In genomic region chr1:60989745-60990718, GRCh38 we compare ENCODE assay signal across 12 cellular contexts.
DNase-seq lines count a peak whose midpoint lies in the region; ATAC-seq and TF ChIP-seq lines count a peak whose summit lies in the region.
"Had no signal": no experiment of that assay in that cellular context is flagged by ENCODE, and none has a peak within 500 bp of the region (broad histone marks: within the 10 kb centered on the region; RNA-seq: fewer than 3 reads in every experiment).

No MANE protein-coding gene starts in this region.

- peak; percentile 85 for ATAC-seq in SK-N-SH treated with all-trans-retinoic acid at 6 μM for 48 hours
- no peak for ATAC-seq in GM19452 (IDR thresholded peaks at IDR 0.05; ENCODE audit: unreplicated experiment)
- ATAC-seq in GM18517 (IDR thresholded peaks at IDR 0.05; ENCODE audit: unreplicated experiment) = no peak
- ATAC-seq: CD8-positive, alpha-beta T cell had no signal

- H4K20me1 ChIP-seq in osteoblast (ENCODE audit: insufficient read depth, low read length) = no peaks in the 10 kb centered on the region

- H3K4me3 ChIP-seq in AG10803 (ENCODE audit: low read length) (no peak overlapping the region), fibroblast of mammary gland (ENCODE audit: control insufficient read depth, low read depth, low read length) (no peak overlapping the region), osteoblast (ENCODE audit: insufficient read depth, low read length) (peak overlapping the region; percentile 18)

- DNase-seq in AG10803 (ENCODE audit: low read depth) = peak; percentile 89
- DNase-seq in fibroblast of mammary gland (ENCODE audit: low read depth) = peak; percentile 96
- peak; percentile 86 for DNase-seq in osteoblast (ENCODE audit: insufficient read length, low spot score, missing footprints)
- no peak for DNase-seq in hippocampal formation (lab: John Stamatoyannopoulos, UW)
- no peak for DNase-seq in NCI-H146 (lab: John Stamatoyannopoulos, UW)
- DNase-seq: activated CD4-positive, alpha-beta T cell treated with anti-CD3 and anti-CD28 coated beads, Interleukin-2, amount 10 ng/mL, durations not matched to agents 24 days and 14 days; CD8-positive, alpha-beta T cell; NCI-H345 had no signal

- H3K4me1 ChIP-seq in osteoblast (ENCODE audit: insufficient read depth, low read length) = peaks cover 26% of the 10 kb centered on the region

- peak overlapping the region; percentile 56 for H3K4me2 ChIP-seq in osteoblast (ENCODE audit: insufficient read depth, low read length)

- H3K9me3 ChIP-seq in osteoblast (ENCODE audit: low read depth, low read length) = no peaks in the 10 kb centered on the region
- H3K9me3 ChIP-seq: neutrophil had no signal

- H2AFZ ChIP-seq in osteoblast (ENCODE audit: low read length) = peak overlapping the region; percentile 83

- H3K36me3 ChIP-seq in osteoblast (ENCODE audit: insufficient read depth, low read length) = no peaks in the 10 kb centered on the region
- H3K36me3 ChIP-seq: neutrophil had no signal

- no peaks in the 10 kb centered on the region for H3K79me2 ChIP-seq in osteoblast (ENCODE audit: insufficient read depth, low read length)

- TF ChIP-seq CTCF in AG10803 (conservative IDR thresholded peaks at IDR 0.05; ENCODE audit: low read length) (no peak), fibroblast of mammary gland (conservative IDR thresholded peaks at IDR 0.05; ENCODE audit: control insufficient read depth, insufficient read depth, low read depth, low read length) (no peak), osteoblast (IDR thresholded peaks at IDR 0.05; ENCODE audit: extremely low read depth, low read depth, low read length) (no peak)

- peak overlapping the region; percentile 87 for H3K27ac ChIP-seq in osteoblast (ENCODE audit: low read depth, low read length)
- H3K27ac ChIP-seq: neutrophil had no signal

- no peaks in the 10 kb centered on the region for H3K27me3 ChIP-seq in osteoblast (ENCODE audit: insufficient read depth, low read length)
- H3K27me3 ChIP-seq: neutrophil had no signal

TF ChIP-seq in SK-N-SH treated with all-trans-retinoic acid at 6 μM for 48 hours, 23 proteins besides CTCF, POLR2A, EP300 and RAD21:
- TF ChIP-seq CSRNP3 (CRISPR knock-in tag; IDR thresholded peaks at IDR 0.05) = 0 out of 2 replicates have a peak, but pooled peaks have one; percentile 6
- TF ChIP-seq TCF4 (CRISPR knock-in tag; IDR thresholded peaks at IDR 0.05; ENCODE audit: borderline replicate concordance) = peak; percentile 66; the same call in 1 of the 2 replicates
- no peak for TF ChIP-seq CREB5 (CRISPR knock-in tag; IDR thresholded peaks at IDR 0.05; ENCODE audit: low read depth)

Comparison
In these comparisons a context has a peak if more than half of its experiments do, and no peak if none do; other contexts are left out.
1. DNase-seq: peak in AG10803 (single experiment), fibroblast of mammary gland (single experiment) and osteoblast (single experiment); none in hippocampal formation (0 of 2) and NCI-H146 (single experiment).